In the genomic region with DNA sequence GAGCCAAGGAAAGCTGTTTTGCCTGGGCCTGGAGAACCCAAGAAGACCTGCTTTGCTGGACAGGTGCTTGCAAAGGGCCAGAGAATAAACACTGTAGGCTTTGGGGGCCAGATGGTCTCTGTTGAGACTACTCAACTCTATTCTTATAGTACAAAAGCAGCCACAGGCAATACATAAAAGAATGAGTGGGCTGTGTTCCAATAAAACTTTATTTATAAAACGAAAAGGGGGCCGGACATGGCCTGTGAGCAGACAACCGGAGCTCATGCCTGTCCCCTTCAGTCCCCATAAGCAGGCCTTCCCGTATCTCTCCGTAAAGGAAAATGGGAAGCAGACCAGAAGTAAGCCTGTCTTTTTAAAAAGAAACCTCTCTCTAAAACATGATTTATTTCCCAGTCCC, we compare ENCODE assay signal across 16 cellular contexts.
A peak's percentile ranks its signal among the peaks of the same experiment; 100 is the strongest.
DNase-seq lines count a peak whose midpoint lies in the region; ATAC-seq, FAIRE-seq and TF ChIP-seq lines count a peak whose summit lies in the region.
"Had no signal": no experiment of that assay in that cellular context is flagged by ENCODE, and none has a peak within 500 bp of the region (broad histone marks: within the 10 kb centered on the region; RNA-seq: fewer than 3 reads in every experiment).

No MANE protein-coding gene starts in this region.

- ATAC-seq in HepG2 = no peak
- no peak for ATAC-seq in right lobe of liver
- ATAC-seq in WTC11 = no peak
- no peak for ATAC-seq in T-cell (replicated peaks in 1 of 4)
- ATAC-seq in HG02610 (IDR thresholded peaks at IDR 0.05; ENCODE audit: unreplicated experiment) = no peak
- ATAC-seq: CD8-positive, alpha-beta T cell; HCT116 had no signal

- no peaks in the 10 kb centered on the region for H3K27me3 ChIP-seq in HepG2 (ENCODE audit: control insufficient read depth in 1 of 2, insufficient read depth in 2 of 2, low read length in 2 of 2)
- H3K27me3 ChIP-seq in right lobe of liver = no peaks in the 10 kb centered on the region
- no peaks in the 10 kb centered on the region for H3K27me3 ChIP-seq in neural progenitor cell
- H3K27me3 ChIP-seq in vagina = no peaks in the 10 kb centered on the region
- no peaks in the 10 kb centered on the region for H3K27me3 ChIP-seq in A673 (replicated peaks; ENCODE audit: insufficient read depth, low read depth, low read length, poor library complexity)

- TF ChIP-seq EP300 in HepG2 (IDR thresholded peaks at IDR 0.05; ENCODE audit: low read depth in 2 of 2, low read length in 2 of 2) (no peak), HepG2 (CRISPR knock-in tag; IDR thresholded peaks at IDR 0.05; ENCODE audit: borderline replicate concordance) (no peak)

- peaks cover 32% of the 10 kb centered on the region for H3K4me1 Mint-ChIP-seq in WTC11
- peaks cover 23% of the 10 kb centered on the region for H3K4me1 Mint-ChIP-seq in neural progenitor cell
- peaks cover 19 to 20% (median 20%) of the 10 kb centered on the region in 3 donors for H3K4me1 Mint-ChIP-seq in T-cell

- H3K27ac ChIP-seq in HepG2 (ENCODE audit: extremely low read length, insufficient read depth, low read length) (no peak overlapping the region), right lobe of liver (no peak overlapping the region), neural progenitor cell (no peak overlapping the region), vagina (peak overlapping the region; percentile 94), A673 (ENCODE audit: low read depth, low read length, poor library complexity, severe bottlenecking) (no peak overlapping the region)

- H3K4me1 ChIP-seq in HepG2 (ENCODE audit: insufficient read depth, low read length) (no peaks in the 10 kb centered on the region), right lobe of liver (no peaks in the 10 kb centered on the region), neural progenitor cell (peaks cover 22% of the 10 kb centered on the region), vagina (peaks cover 63% of the 10 kb centered on the region), A673 (ENCODE audit: insufficient read depth, low read length, poor library complexity, severe bottlenecking) (no peaks in the 10 kb centered on the region)

- no peaks in the 10 kb centered on the region for H3K9me3 ChIP-seq in HepG2 (ENCODE audit: low read length)
- H3K9me3 ChIP-seq in right lobe of liver = no peaks in the 10 kb centered on the region
- H3K9me3 ChIP-seq in neural progenitor cell (ENCODE audit: low read depth) = no peaks in the 10 kb centered on the region
- no peaks in the 10 kb centered on the region for H3K9me3 ChIP-seq in vagina
- no peaks in the 10 kb centered on the region for H3K9me3 ChIP-seq in A673 (ENCODE audit: low read depth, low read length, poor library complexity, severe bottlenecking)
- H3K9me3 ChIP-seq: Caco-2 had no signal

- H3K4me3 Mint-ChIP-seq in WTC11 (no peak overlapping the region), neural progenitor cell (no peak overlapping the region), T-cell (no peak overlapping the region)
- H3K4me3 Mint-ChIP-seq: B cell; CD14-positive monocyte; CD8-positive, alpha-beta T cell had no signal

- H3K4me3 ChIP-seq in HepG2 (replicated peaks in 1 of 3; ENCODE audit: insufficient read depth in 1 of 3, low read depth in 2 of 3, low read length in 3 of 3) (no peak overlapping the region), right lobe of liver (no peak overlapping the region), neural progenitor cell (no peak overlapping the region), vagina (no peak overlapping the region), A673 (ENCODE audit: low read depth, low read length, poor library complexity, severe bottlenecking) (no peak overlapping the region)

- TF ChIP-seq CTCF in HepG2 (CRISPR knock-in tag; IDR thresholded peaks at IDR 0.05) (no peak), right lobe of liver (IDR thresholded peaks at IDR 0.05) (no peak), WTC11 (IDR thresholded peaks at IDR 0.05) (no peak), neural progenitor cell (IDR thresholded peaks at IDR 0.05) (no peak), vagina (IDR thresholded peaks at IDR 0.05) (no peak), A673 (conservative IDR thresholded peaks at IDR 0.05; ENCODE audit: low read depth, low read length) (no peak)

- H3K9me3 Mint-ChIP-seq in WTC11 = no peaks in the 10 kb centered on the region
- H3K9me3 Mint-ChIP-seq in neural progenitor cell = no peaks in the 10 kb centered on the region
- H3K9me3 Mint-ChIP-seq in T-cell = no peaks in the 10 kb centered on the region
- H3K9me3 Mint-ChIP-seq: CD8-positive, alpha-beta T cell had no signal

- POLR2A ChIA-PET in HepG2 (lab: Yijun Ruan, JAX) = no interaction called here
- POLR2A ChIA-PET in WTC11 (lab: Charles Lee) = no interaction called here
- POLR2A ChIA-PET in A673 (lab: Charles Lee; ENCODE audit: low non-redundant PET) = no interaction called here
- POLR2A ChIA-PET in T-cell (lab: Charles Lee) = no interaction called here

- TF ChIP-seq POLR2A in HepG2 (IDR thresholded peaks at IDR 0.05; ENCODE audit: insufficient read depth in 1 of 2, low read depth in 2 of 2, low read length in 2 of 2) (no peak), right lobe of liver (IDR thresholded peaks at IDR 0.05) (no peak), vagina (IDR thresholded peaks at IDR 0.05) (no peak)

- H3K79me2 ChIP-seq in HepG2 (ENCODE audit: insufficient read depth, low read length) = no peaks in the 10 kb centered on the region
- H3K79me2 ChIP-seq in neural progenitor cell (ENCODE audit: low read depth) = no peaks in the 10 kb centered on the region

- H3K36me3 Mint-ChIP-seq in WTC11 (no peaks in the 10 kb centered on the region), neural progenitor cell (no peaks in the 10 kb centered on the region), T-cell (no peaks in the 10 kb centered on the region)
- H3K36me3 Mint-ChIP-seq: CD14-positive monocyte; CD8-positive, alpha-beta T cell had no signal

- in situ Hi-C loops in HepG2 (cut with HindIII; ENCODE audit: extremely low pct_ligation_motif_present, low pct_unique_long_range_greater_than_20kb) = no loop called here

- CTCF ChIA-PET in HepG2 (lab: Yijun Ruan, JAX; ENCODE audit: low intra/inter-chr PET ratio, low total read pairs) = no interaction called here
- CTCF ChIA-PET in WTC11 (lab: Charles Lee) = interaction anchor here (0.5 to 3.0 kb wide), 6 partner anchors 10 to 186 kb away, joined by 3 to 15 read pairs (median 4); no protein-coding TSS in a partner anchor
- CTCF ChIA-PET in A673 (lab: Charles Lee) = no interaction called here
- CTCF ChIA-PET in T-cell (lab: Charles Lee) = interaction anchor here in 1 of 2 donors (0.7 kb wide), 1 partner anchor 468 kb away, joined by 7 read pairs; no protein-coding TSS in a partner anchor

- no peak for DNase-seq in HepG2 (ENCODE audit: low spot score)
- DNase-seq in right lobe of liver = no peak
- no peak for DNase-seq in WTC11 (ENCODE audit: low spot score)
- no peak for DNase-seq in neural progenitor cell (ENCODE audit: low spot score)
- DNase-seq in vagina (ENCODE audit: extremely low spot score in 2 of 2) = no peak
- no peak for DNase-seq in A673 (ENCODE audit: low spot score)
- DNase-seq in T-cell = no peak
- DNase-seq: Caco-2; CD8-positive, alpha-beta T cell had no signal

- no peaks in the 10 kb centered on the region for H4K20me1 ChIP-seq in HepG2 (ENCODE audit: insufficient read depth, low read length)
- H4K20me1 ChIP-seq in neural progenitor cell (ENCODE audit: low read depth) = no peaks in the 10 kb centered on the region

- H3K4me2 ChIP-seq in HepG2 (ENCODE audit: low read depth, low read length) = no peak overlapping the region
- no peak overlapping the region for H3K4me2 ChIP-seq in neural progenitor cell

- no peaks in the 10 kb centered on the region for H3F3A ChIP-seq in neural progenitor cell (ENCODE audit: low read depth)

- H3K27me3 Mint-ChIP-seq in WTC11 (ENCODE audit: low read depth) (no peaks in the 10 kb centered on the region), neural progenitor cell (ENCODE audit: insufficient read depth, low read depth) (peaks cover 2% of the 10 kb centered on the region), T-cell (no peaks in the 10 kb centered on the region)
- H3K27me3 Mint-ChIP-seq: B cell had no signal

- no peak for TF ChIP-seq RAD21 in HepG2 (CRISPR knock-in tag; IDR thresholded peaks at IDR 0.05)

- H2AFZ ChIP-seq in HepG2 (ENCODE audit: low read length) (no peak overlapping the region), neural progenitor cell (replicated peaks) (no peak overlapping the region)

- H3K36me3 ChIP-seq in HepG2 (replicated peaks in 1 of 2; ENCODE audit: control insufficient read depth in 1 of 2, insufficient read depth in 2 of 2, low read length in 2 of 2) (peaks cover 9 to 62% of the 10 kb centered on the region in 2 experiments; a peak in 4 of 5 replicates), right lobe of liver (no peaks in the 10 kb centered on the region), neural progenitor cell (no peaks in the 10 kb centered on the region), vagina (no peaks in the 10 kb centered on the region), A673 (ENCODE audit: insufficient read depth, low read length, poor library complexity, severe bottlenecking) (no peaks in the 10 kb centered on the region)

- no peak for FAIRE-seq in HepG2 (lab: Jason Lieb, UNC)
- FAIRE-seq: GM18507, H54, HTR-8/SVneo had no signal

- 92% methylated on average over 5 of the region's 5 CpGs for WGBS in HepG2 (ENCODE audit: low lambda C conversion rate)
- 80% methylated on average over 5 of the region's 5 CpGs for WGBS in right lobe of liver (ENCODE audit: insufficient coverage, low coverage, low lambda C conversion rate, missing lambda C conversion rate)

- BruUV-seq in HepG2 (replicated peaks; lab: Mats Ljungman, UMichigan) (no TSS peak), A673 (replicated peaks; lab: Mats Ljungman, UMichigan) (no TSS peak)

- intact Hi-C loops in HepG2 (cut with micrococcal nuclease; ENCODE audit: unreplicated experiment) = no loop called here
- intact Hi-C loops in right lobe of liver (cut with DNase I) = no loop called here
- intact Hi-C loops in vagina (cut with DNase I) = no loop called here
- intact Hi-C loops in A673 (cut with micrococcal nuclease; ENCODE audit: unreplicated experiment) = no loop called here

- no peak overlapping the region for H3K9ac ChIP-seq in HepG2 (ENCODE audit: insufficient read depth, low read depth, low read length)
- no peak overlapping the region for H3K9ac ChIP-seq in neural progenitor cell

- H3K27ac Mint-ChIP-seq in WTC11 (peak overlapping the region; percentile 57; the same call in 1 of the 2 replicates), neural progenitor cell (peak overlapping the region; percentile 72), T-cell (no peak overlapping the region)
- H3K27ac Mint-ChIP-seq: B cell; CD14-positive monocyte; CD8-positive, alpha-beta T cell had no signal

TF ChIP-seq in HepG2, 621 proteins besides CTCF, POLR2A, EP300 and RAD21 (continues in another document):
- no peak for TF ChIP-seq NFKBIZ (CRISPR knock-in tag; IDR thresholded peaks at IDR 0.05)

TF ChIP-seq in WTC11, 78 proteins besides CTCF, POLR2A, EP300 and RAD21 (continues in another document):
- TF ChIP-seq ZNF121 (CRISPR knock-in tag; IDR thresholded peaks at IDR 0.05) = no peak
- no peak for TF ChIP-seq ZBTB21 (CRISPR knock-in tag; IDR thresholded peaks at IDR 0.05; ENCODE audit: borderline replicate concordance)

Comparison
In these comparisons a context has a peak if more than half of its experiments do, and no peak if none do; other contexts are left out.
1. H3K27ac Mint-ChIP-seq: peak in WTC11 (single experiment) and neural progenitor cell (single experiment); none in T-cell (0 of 2).